8 cellular contexts compared by ENCODE assay signal in the genomic region with DNA sequence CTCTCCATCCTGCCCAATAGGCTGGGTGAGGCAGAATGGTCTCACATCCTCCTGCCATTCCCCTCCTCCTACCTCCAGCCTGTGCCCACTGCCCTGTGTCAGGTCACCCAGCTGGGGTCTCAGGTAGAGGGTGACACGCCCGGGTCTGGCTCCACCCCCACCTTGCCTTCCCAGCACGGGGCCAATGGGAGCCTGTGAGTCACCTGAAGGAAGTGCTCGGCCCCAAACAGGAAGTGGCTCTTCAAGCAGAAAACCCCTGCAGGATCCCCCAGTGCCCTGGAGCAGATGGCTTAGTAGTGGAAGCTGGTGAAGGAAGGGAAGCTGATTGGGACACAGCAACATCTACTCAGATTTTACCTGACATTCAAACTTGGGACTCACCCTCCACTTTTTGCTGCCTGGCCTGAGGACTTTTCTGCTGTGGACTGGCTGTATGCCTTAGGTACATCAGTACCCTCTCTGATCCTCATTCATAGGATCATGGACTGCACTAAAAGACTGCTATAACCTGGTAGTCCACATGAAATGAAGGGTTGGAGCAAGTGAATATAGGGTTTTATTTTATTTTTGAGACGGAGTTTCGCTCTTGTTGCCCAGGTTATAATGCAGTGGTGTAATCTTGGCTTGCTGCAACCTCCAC. TPM values are rescaled to one million over a fixed set of nuclear protein-coding genes. Genes with fewer than 3 reads are reported as not detected.
DNase-seq lines count a peak whose midpoint lies in the region.

No MANE protein-coding gene starts in this region.

- no peak overlapping the region for H3K4me3 ChIP-seq in neuronal stem cell (ENCODE audit: low read length in 2 of 2)

- H3K36me3 ChIP-seq in neuronal stem cell (replicated peaks in 1 of 2; ENCODE audit: control insufficient read depth in 2 of 2, insufficient read depth in 2 of 2, low read length in 2 of 2), result no peaks in the 10 kb centered on the region

- H3K4ac ChIP-seq in neuronal stem cell (ENCODE audit: low read length), result no peak overlapping the region

- no peak overlapping the region for H3K14ac ChIP-seq in neuronal stem cell (ENCODE audit: low read length)

- H3K27ac ChIP-seq in neuronal stem cell (replicated peaks; ENCODE audit: low read length), result no peak overlapping the region

- no CpG with 5 or more reads among the region's 6 CpGs for WGBS in neuronal stem cell (ENCODE audit: extremely low coverage in 2 of 2, insufficient read length in 2 of 2, insufficient replicate concordance in 1 of 2), 2 donors

- H3K4me1 ChIP-seq in neuronal stem cell (ENCODE audit: control insufficient read depth in 2 of 2, insufficient read depth in 1 of 2, low read depth in 1 of 2, low read length in 2 of 2), result peaks cover 0 to 19% of the 10 kb centered on the region in 2 donors

- H3K27me3 ChIP-seq in neuronal stem cell (ENCODE audit: control insufficient read depth in 3 of 3, insufficient read depth in 3 of 3, low read depth in 1 of 3, low read length in 3 of 3), result peaks cover 0 to 31% (median 0%) of the 10 kb centered on the region in 3 experiments

- no peak overlapping the region for H3K23ac ChIP-seq in neuronal stem cell (ENCODE audit: low read depth, low read length, poor library complexity)

- peak overlapping the region; percentile 13 for H2AFZ ChIP-seq in neuronal stem cell (ENCODE audit: low read length)

- H3K4me2 ChIP-seq in neuronal stem cell (ENCODE audit: insufficient read depth, low read length, poor library complexity, severe bottlenecking), result no peak overlapping the region

- no peak overlapping the region for H3K9ac ChIP-seq in neuronal stem cell (ENCODE audit: low read depth, low read length, poor library complexity)

- no peak overlapping the region for H4K8ac ChIP-seq in neuronal stem cell (ENCODE audit: low read depth, low read length)

- H3K9me3 ChIP-seq in neuronal stem cell (replicated peaks in 1 of 2; ENCODE audit: control insufficient read depth in 2 of 2, insufficient read depth in 1 of 2, low read depth in 1 of 2, low read length in 2 of 2), result no peaks in the 10 kb centered on the region

- peak overlapping the region; percentile 79 for H3K18ac ChIP-seq in neuronal stem cell (ENCODE audit: low read length)

- H2AK5ac ChIP-seq in neuronal stem cell (ENCODE audit: low read depth, low read length), result no peak overlapping the region

- H3K79me1 ChIP-seq in neuronal stem cell (ENCODE audit: low read depth, low read length), result no peaks in the 10 kb centered on the region

- no peak overlapping the region for H2BK120ac ChIP-seq in neuronal stem cell (ENCODE audit: low read depth, low read length)

- H2BK5ac ChIP-seq in neuronal stem cell (ENCODE audit: low read length), result no peak overlapping the region

- peak overlapping the region; percentile 21 for H2BK15ac ChIP-seq in neuronal stem cell (ENCODE audit: low read length)

- no peak overlapping the region for H4K91ac ChIP-seq in neuronal stem cell (ENCODE audit: low read depth, low read length, poor library complexity)

- no peak overlapping the region for H2BK12ac ChIP-seq in neuronal stem cell (ENCODE audit: low read length)

- peak; percentile 6 for DNase-seq in NCI-H2171 treated with DMSO at 0.1 percent for 48 hours (lab: John Stamatoyannopoulos, UW)
- DNase-seq in NCI-H2171 (lab: John Stamatoyannopoulos, UW), result no peak
- peak; percentile 38 for DNase-seq in NOMO-1 treated with dmso at 0.1 percent for 144 hours (lab: John Stamatoyannopoulos, UW; ENCODE audit: unreplicated experiment)
- peak; percentile 44 for DNase-seq in activated T-cell treated with anti-CD3 and anti-CD28 coated beads for 4 hours
- DNase-seq in neuronal stem cell (ENCODE audit: low spot score), result no peak
- DNase-seq in SK-N-DZ (ENCODE audit: low spot score), result no peak
- DNase-seq in NCI-H2196 treated with DMSO at 0.1 percent for 48 hours (lab: John Stamatoyannopoulos, UW; ENCODE audit: unreplicated experiment), result no peak
- DNase-seq in T1000 (lab: John Stamatoyannopoulos, UW), result no peak

RNA-seq across cellular contexts. Expression of gene GDPD5, which starts 33.4 kb away (rescaled TPM):
- 10.9 TPM for polyA plus RNA-seq in neuronal stem cell (2013, experiment 1 of 2)
- 11.1 TPM for polyA plus RNA-seq in neuronal stem cell (2013, experiment 2 of 2)
- polyA plus RNA-seq in SK-N-DZ (2014; cell fraction: cytosol; rRNA removed), result 1.9 and 2.7 TPM in 2 replicates
- 3.8 and 4.1 TPM in 2 replicates for polyA plus RNA-seq in SK-N-DZ (2014; cell fraction: nucleus; rRNA removed)

RNA-seq across cellular contexts. Expression of gene KLHL35, which starts 59.3 kb away (rescaled TPM):
- 1.2 TPM for polyA plus RNA-seq in neuronal stem cell (2013, experiment 1 of 2)
- polyA plus RNA-seq in neuronal stem cell (2013, experiment 2 of 2), result 1.5 TPM
- polyA plus RNA-seq in SK-N-DZ (2014; cell fraction: cytosol; rRNA removed), result 4.6 and 5.5 TPM in 2 replicates
- 5.4 and 10.8 TPM in 2 replicates for polyA plus RNA-seq in SK-N-DZ (2014; cell fraction: nucleus; rRNA removed)

Comparison
In these comparisons a context has a peak if more than half of its experiments do, and no peak if none do; other contexts are left out.
1. DNase-seq: peak in NCI-H2171 treated with DMSO at 0.1 percent for 48 hours (single experiment), NOMO-1 treated with dmso at 0.1 percent for 144 hours (single experiment) and activated T-cell treated with anti-CD3 and anti-CD28 coated beads for 4 hours (single experiment); none in NCI-H2171 (single experiment), neuronal stem cell (single experiment), SK-N-DZ (single experiment), NCI-H2196 treated with DMSO at 0.1 percent for 48 hours (single experiment) and T1000 (single experiment).